24 cellular contexts compared by ENCODE assay signal in the genomic region with DNA sequence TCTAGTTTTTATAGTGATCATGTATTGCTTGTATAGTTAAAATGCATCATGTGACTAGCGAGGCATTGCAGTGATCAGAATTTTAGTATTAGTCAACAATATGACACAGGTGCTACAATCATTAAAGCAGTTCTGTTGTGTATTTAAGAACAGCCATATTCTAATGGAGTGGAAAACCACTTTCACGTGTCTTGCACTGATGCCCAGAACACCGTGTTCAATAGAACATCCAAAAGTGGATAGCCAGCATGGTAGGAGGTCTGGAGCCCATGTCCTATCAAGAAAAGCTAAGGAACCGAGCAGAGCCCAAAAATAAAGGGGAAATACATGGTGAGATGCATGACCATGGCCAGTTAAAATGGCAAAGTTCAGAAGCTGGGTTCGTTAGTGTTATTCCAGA. TPM values are rescaled to one million over a fixed set of nuclear protein-coding genes. Genes with fewer than 3 reads are reported as not detected.
"Had no signal": no experiment of that assay in that cellular context is flagged by ENCODE, and none has a peak within 500 bp of the region (broad histone marks: within the 10 kb centered on the region; RNA-seq: fewer than 3 reads in every experiment).

No MANE protein-coding gene starts in this region.

- FAIRE-seq: colon, endometrium, endothelial cell of umbilical vein, frontal cortex had no signal

- H3K9me3 Mint-ChIP-seq: dendritic cell treated with granulocyte-macrophage colony-stimulating factor and Interleukin-4, amounts not matched to agents 40 ng/mL and 50 ng/mL, for 4 days; effector memory CD8-positive, alpha-beta T cell; endodermal cell had no signal

- H3K4me3 Mint-ChIP-seq: dendritic cell treated with granulocyte-macrophage colony-stimulating factor and Interleukin-4, amounts not matched to agents 40 ng/mL and 50 ng/mL, for 4 days; effector memory CD8-positive, alpha-beta T cell; endodermal cell had no signal

- H3K27ac Mint-ChIP-seq: dendritic cell treated with granulocyte-macrophage colony-stimulating factor and Interleukin-4, amounts not matched to agents 40 ng/mL and 50 ng/mL, for 4 days; effector memory CD8-positive, alpha-beta T cell; endodermal cell had no signal

- H3K27me3 Mint-ChIP-seq: dendritic cell treated with granulocyte-macrophage colony-stimulating factor and Interleukin-4, amounts not matched to agents 40 ng/mL and 50 ng/mL, for 4 days had no signal

- DNase-seq: colonic mucosa; cortex of kidney; dermis blood vessel endothelial cell; dorsolateral prefrontal cortex; effector CD4-positive, alpha-beta T cell; effector CD8-positive, alpha-beta T cell; effector memory CD4-positive, alpha-beta T cell; effector memory CD8-positive, alpha-beta T cell; endodermal cell; erythroblast; esophagus squamous epithelium; foreskin fibroblast; foreskin keratinocyte; foreskin melanocyte; gastrocnemius medialis; glutamatergic neuron; head of caudate nucleus; heart left ventricle; heart right ventricle had no signal

RNA-seq across cellular contexts. Expression of gene FGF14, which starts 55.1 kb away (rescaled TPM):
- total RNA-seq: endothelial cell of umbilical vein, foreskin keratinocyte had no signal
